ENCODE assay signal across 16 cellular contexts in the genomic region with DNA sequence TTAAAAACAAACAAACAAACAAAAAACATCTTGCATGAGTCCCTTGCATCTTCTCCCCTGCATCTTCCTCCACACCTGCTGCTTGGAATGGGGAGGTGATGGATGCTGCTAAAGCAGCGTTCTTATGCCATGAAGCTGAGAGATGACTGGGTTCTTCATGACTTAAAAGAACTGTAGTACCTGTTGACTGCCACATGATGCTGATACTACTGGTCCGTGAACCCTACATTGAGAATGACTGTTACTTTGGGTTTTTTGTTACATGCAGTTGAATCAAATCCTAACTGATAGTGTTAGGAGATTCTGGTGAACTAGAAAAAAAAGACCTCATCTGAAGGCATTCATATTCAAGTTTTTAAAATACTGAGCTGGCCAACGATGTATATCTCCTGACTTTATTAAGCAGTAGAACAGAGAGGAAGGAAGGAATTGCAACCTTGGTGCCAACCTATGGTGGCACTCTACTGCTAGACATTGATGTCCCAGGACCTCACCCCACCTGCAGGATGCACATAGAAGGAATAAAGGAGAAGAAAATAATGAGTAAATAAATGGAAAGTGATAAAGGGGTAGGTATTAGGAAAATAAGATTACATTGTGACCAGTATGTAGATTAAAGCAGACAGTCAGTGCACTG.
A peak's percentile ranks its signal among the peaks of the same experiment; 100 is the strongest.
DNase-seq lines count a peak whose midpoint lies in the region; ATAC-seq and TF ChIP-seq lines count a peak whose summit lies in the region.
"Had no signal": no experiment of that assay in that cellular context is flagged by ENCODE, and none has a peak within 500 bp of the region (broad histone marks: within the 10 kb centered on the region; RNA-seq: fewer than 3 reads in every experiment).

No MANE protein-coding gene starts in this region.

- H3K9me3 ChIP-seq in Loucy (ENCODE audit: insufficient read depth, low read depth, low read length) = no peaks in the 10 kb centered on the region
- H3K9me3 ChIP-seq: colonic mucosa had no signal

- TF ChIP-seq CTCF in HFFc6 (IDR thresholded peaks at IDR 0.05) (peak; percentile 22; the same call in 1 of the 2 replicates), Loucy (conservative IDR thresholded peaks at IDR 0.05; ENCODE audit: low read length) (peak; percentile 27), type B pancreatic cell (conservative IDR thresholded peaks at IDR 0.05) (peak; percentile 12)

- H3K4me1 ChIP-seq in Loucy (ENCODE audit: insufficient read depth, low read length, poor library complexity, severe bottlenecking) = peaks cover 76% of the 10 kb centered on the region
- H3K4me1 ChIP-seq: colonic mucosa had no signal

- H3K27me3 Mint-ChIP-seq in stimulated activated naive CD8-positive, alpha-beta T cell treated with anti-CD3 and anti-CD28 coated beads, Interleukin-15, amount 100 ng/mL, for 72 hours = no peaks in the 10 kb centered on the region
- H3K27me3 Mint-ChIP-seq in HFFc6 (ENCODE audit: insufficient read depth) (no peaks in the 10 kb centered on the region), type B pancreatic cell (no peaks in the 10 kb centered on the region)

- H3K27ac Mint-ChIP-seq in stimulated activated naive CD8-positive, alpha-beta T cell treated with anti-CD3 and anti-CD28 coated beads, Interleukin-15, amount 100 ng/mL, for 72 hours = no peak overlapping the region
- no peak overlapping the region for H3K27ac Mint-ChIP-seq in HFFc6
- H3K27ac Mint-ChIP-seq in type B pancreatic cell = no peak overlapping the region

- no peak for DNase-seq in stimulated activated naive CD8-positive, alpha-beta T cell treated with anti-CD3 and anti-CD28 coated beads, Interleukin-15, amount 100 ng/mL, for 72 hours
- no peak for DNase-seq in stimulated activated naive CD8-positive, alpha-beta T cell treated with anti-CD3 and anti-CD28 coated beads, Interleukin-15, Interleukin-2, amounts not matched to agents 100 U/mL and 50 U/mL, for 24 hours
- DNase-seq in HFFc6 (no peak), type B pancreatic cell (ENCODE audit: extremely low spot score, unreplicated experiment) (no peak), SHP77 (lab: John Stamatoyannopoulos, UW) (no peak)
- DNase-seq in stimulated activated CD4-positive, alpha-beta T cell treated with anti-CD3 and anti-CD28 coated beads, Interleukin-4, amount 100 ng/mL, for 1 hour = no peak
- DNase-seq: activated CD4-positive, alpha-beta T cell treated with anti-CD3 and anti-CD28 coated beads, Interleukin-2, amount 50 U/mL, for 4 hours; activated effector memory CD4-positive, alpha-beta T cell treated with Interleukin-2 at 50 U/mL for 16 hours; anterior cingulate cortex; colonic mucosa; NCI-H2171; stimulated activated naive CD4-positive, alpha-beta T cell treated with Interleukin-2 at 50 U/mL for 16 hours; T1000 had no signal

- peak; percentile 48 for ATAC-seq in stimulated activated naive CD8-positive, alpha-beta T cell treated with anti-CD3 and anti-CD28 coated beads, Interleukin-15, amount 100 ng/mL, for 72 hours
- no peak for ATAC-seq in stimulated activated naive CD8-positive, alpha-beta T cell treated with anti-CD3 and anti-CD28 coated beads, Interleukin-15, Interleukin-2, amounts not matched to agents 100 U/mL and 50 U/mL, for 24 hours
- ATAC-seq in HG03039 (IDR thresholded peaks at IDR 0.05; ENCODE audit: unreplicated experiment) = no peak
- ATAC-seq: Right ventricle myocardium inferior had no signal

- no peaks in the 10 kb centered on the region for H3K27me3 ChIP-seq in Loucy (ENCODE audit: insufficient read depth, low read length, poor library complexity, severe bottlenecking)
- H3K27me3 ChIP-seq: colonic mucosa had no signal

- H3K4me2 ChIP-seq in Loucy (ENCODE audit: low read depth, low read length, poor library complexity, severe bottlenecking) = no peak overlapping the region

- H4K20me1 ChIP-seq in Loucy (ENCODE audit: insufficient read depth, low read length, poor library complexity, severe bottlenecking) = no peaks in the 10 kb centered on the region

- 0 out of 2 replicates have a peak, but pooled peaks cover 3% of the 10 kb centered on the region for H3K79me2 ChIP-seq in Loucy (ENCODE audit: insufficient read depth, low read length)

- H3K9me3 Mint-ChIP-seq in stimulated activated naive CD8-positive, alpha-beta T cell treated with anti-CD3 and anti-CD28 coated beads, Interleukin-15, amount 100 ng/mL, for 72 hours = no peaks in the 10 kb centered on the region
- H3K9me3 Mint-ChIP-seq in HFFc6 (no peaks in the 10 kb centered on the region), type B pancreatic cell (peaks cover 6% of the 10 kb centered on the region)

- H3K36me3 Mint-ChIP-seq in HFFc6 (ENCODE audit: low read depth) (no peaks in the 10 kb centered on the region), type B pancreatic cell (no peaks in the 10 kb centered on the region)

- no peaks in the 10 kb centered on the region for H3K36me3 ChIP-seq in Loucy (ENCODE audit: insufficient read depth, low read length)
- H3K36me3 ChIP-seq: colonic mucosa had no signal

- peaks cover 5% of the 10 kb centered on the region for H3K4me1 Mint-ChIP-seq in stimulated activated naive CD8-positive, alpha-beta T cell treated with anti-CD3 and anti-CD28 coated beads, Interleukin-15, amount 100 ng/mL, for 72 hours
- H3K4me1 Mint-ChIP-seq in HFFc6 (ENCODE audit: low read depth) (peaks cover 27% of the 10 kb centered on the region), type B pancreatic cell (ENCODE audit: unreplicated experiment) (peaks cover 10% of the 10 kb centered on the region)

- no peak overlapping the region for H2AFZ ChIP-seq in Loucy (ENCODE audit: low read length)

- no peak overlapping the region for H3K4me3 ChIP-seq in Loucy (ENCODE audit: low read length, poor library complexity, severe bottlenecking)
- H3K4me3 ChIP-seq: colonic mucosa had no signal

- no peak overlapping the region for H3K4me3 Mint-ChIP-seq in stimulated activated naive CD8-positive, alpha-beta T cell treated with anti-CD3 and anti-CD28 coated beads, Interleukin-15, amount 100 ng/mL, for 72 hours
- H3K4me3 Mint-ChIP-seq in HFFc6 (no peak overlapping the region), type B pancreatic cell (no peak overlapping the region)

- no peak overlapping the region for H3K9ac ChIP-seq in Loucy (ENCODE audit: low read depth, low read length, poor library complexity, severe bottlenecking)

- no peaks in the 10 kb centered on the region for H3F3A ChIP-seq in Loucy (ENCODE audit: low read depth)

- no peaks in the 10 kb centered on the region for H3K9me2 ChIP-seq in Loucy (replicated peaks; ENCODE audit: low read depth, low read length)
